In the genomic region with DNA sequence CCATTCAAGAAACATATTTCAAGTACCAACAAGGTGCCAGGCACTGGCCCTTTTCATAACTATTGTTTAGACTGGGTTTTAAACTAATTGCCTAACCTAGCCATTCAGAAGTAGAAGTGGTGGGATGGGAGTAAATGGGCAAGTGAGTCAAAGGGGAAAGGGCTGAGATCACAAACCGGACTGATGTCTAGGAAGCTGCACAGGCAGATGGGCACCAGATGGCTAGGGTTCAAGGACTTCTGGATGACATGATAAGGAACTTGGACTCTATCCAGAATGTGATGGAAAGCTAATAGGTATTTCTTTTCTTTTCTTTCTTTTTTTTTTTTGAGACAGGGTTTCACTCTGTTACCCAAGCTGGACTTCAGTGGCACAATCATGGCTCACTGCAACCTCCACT, we compare ENCODE assay signal across 21 cellular contexts.
"Had no signal": no experiment of that assay in that cellular context is flagged by ENCODE, and none has a peak within 500 bp of the region (broad histone marks: within the 10 kb centered on the region; RNA-seq: fewer than 3 reads in every experiment).

No MANE protein-coding gene starts in this region.

- DNase-seq: activated CD4-positive, alpha-beta T cell treated with anti-CD3 and anti-CD28 coated beads for 4 hours; activated CD8-positive, alpha-beta T cell treated with anti-CD3 and anti-CD28 coated beads for 36 hours; activated gamma-delta T cell treated with Interleukin-2 at 50 U/mL for 16 hours; activated T-cell treated with anti-CD3 and anti-CD28 coated beads, Interleukin-2, amount 50 U/mL, for 72 hours; aorta; cerebellar nuclear complex; effector CD8-positive, alpha-beta T cell; foreskin melanocyte; kidney glomerular epithelial cell; left ventricle myocardium superior; mesendoderm; occipital lobe; right cardiac atrium; small intestine; stimulated activated CD4-positive, alpha-beta T cell treated with anti-CD3 and anti-CD28 coated beads, Interleukin-4, amount 100 ng/mL, for 24 hours; T-helper 1 cell had no signal

- H3K27me3 Mint-ChIP-seq: activated CD8-positive, alpha-beta T cell treated with anti-CD3 and anti-CD28 coated beads for 36 hours; progenitor cell of endocrine pancreas; stimulated activated naive CD8-positive, alpha-beta T cell treated with anti-CD3 and anti-CD28 coated beads, Interleukin-15, Interleukin-2, amounts not matched to agents 100 ng/mL and 50 ng/mL, for 24 hours; type B pancreatic cell had no signal

- H3K36me3 Mint-ChIP-seq: type B pancreatic cell, WTC11 had no signal

- H3K9me3 Mint-ChIP-seq: activated CD8-positive, alpha-beta T cell treated with anti-CD3 and anti-CD28 coated beads for 36 hours; activated T-cell treated with anti-CD3 and anti-CD28 coated beads, Interleukin-2, amount 50 U/mL, for 72 hours; nephron; stimulated activated naive CD8-positive, alpha-beta T cell treated with anti-CD3 and anti-CD28 coated beads, Interleukin-15, Interleukin-2, amounts not matched to agents 100 ng/mL and 50 ng/mL, for 24 hours; type B pancreatic cell; WTC11 had no signal

- ATAC-seq: activated CD8-positive, alpha-beta T cell treated with anti-CD3 and anti-CD28 coated beads for 36 hours; activated T-cell treated with anti-CD3 and anti-CD28 coated beads, Interleukin-2, amount 50 U/mL, for 72 hours; left ventricle myocardium superior; right cardiac atrium; WTC11 had no signal

- H3K4me1 Mint-ChIP-seq: nephron had no signal

- H3K4me3 Mint-ChIP-seq: activated CD8-positive, alpha-beta T cell treated with anti-CD3 and anti-CD28 coated beads for 36 hours; activated T-cell treated with anti-CD3 and anti-CD28 coated beads, Interleukin-2, amount 50 U/mL, for 72 hours; nephron; stimulated activated naive CD8-positive, alpha-beta T cell treated with anti-CD3 and anti-CD28 coated beads, Interleukin-15, Interleukin-2, amounts not matched to agents 100 ng/mL and 50 ng/mL, for 24 hours; type B pancreatic cell; WTC11 had no signal

- FAIRE-seq: small intestine had no signal

- H3K27ac Mint-ChIP-seq: activated CD8-positive, alpha-beta T cell treated with anti-CD3 and anti-CD28 coated beads for 36 hours; activated T-cell treated with anti-CD3 and anti-CD28 coated beads, Interleukin-2, amount 50 U/mL, for 72 hours; nephron; progenitor cell of endocrine pancreas; stimulated activated naive CD8-positive, alpha-beta T cell treated with anti-CD3 and anti-CD28 coated beads, Interleukin-15, Interleukin-2, amounts not matched to agents 100 ng/mL and 50 ng/mL, for 24 hours; type B pancreatic cell; WTC11 had no signal
